ENCODE assay signal across 1 cellular context in genomic region chr2:75710220-75710576, GRCh38.
TF ChIP-seq lines count a peak whose summit lies in the region.

No MANE protein-coding gene starts in this region.

TF ChIP-seq in H1, 55 proteins besides CTCF, POLR2A, EP300 and RAD21:
- TF ChIP-seq JUND (IDR thresholded peaks at IDR 0.05; ENCODE audit: low read length), result no peak
- TF ChIP-seq POU5F1 (IDR thresholded peaks at IDR 0.05; ENCODE audit: low read depth, low read length), result no peak
- no peak for TF ChIP-seq CBX5 (IDR thresholded peaks at IDR 0.05; ENCODE audit: low read depth, low read length)
- TF ChIP-seq HDAC2 (IDR thresholded peaks at IDR 0.05; ENCODE audit: borderline replicate concordance in 1 of 2, low read depth in 2 of 2, low read length in 2 of 2), result no peak; a peak in 1 of 4 replicates
- no peak for TF ChIP-seq POLR2AphosphoS5 (IDR thresholded peaks at IDR 0.05; ENCODE audit: low read depth, low read length)
- TF ChIP-seq GTF2F1 (IDR thresholded peaks at IDR 0.05; ENCODE audit: borderline replicate concordance, low read depth, low read length), result no peak
- no peak for TF ChIP-seq TBP (IDR thresholded peaks at IDR 0.05; ENCODE audit: low read depth, low read length)
- TF ChIP-seq, protein P1, sequence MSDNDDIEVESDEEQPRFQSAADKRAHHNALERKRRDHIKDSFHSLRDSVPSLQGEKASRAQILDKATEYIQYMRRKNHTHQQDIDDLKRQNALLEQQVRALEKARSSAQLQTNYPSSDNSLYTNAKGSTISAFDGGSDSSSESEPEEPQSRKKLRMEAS (IDR thresholded peaks at IDR 0.05), result no peak
